ENCODE assay signal across 10 cellular contexts in the genomic region with DNA sequence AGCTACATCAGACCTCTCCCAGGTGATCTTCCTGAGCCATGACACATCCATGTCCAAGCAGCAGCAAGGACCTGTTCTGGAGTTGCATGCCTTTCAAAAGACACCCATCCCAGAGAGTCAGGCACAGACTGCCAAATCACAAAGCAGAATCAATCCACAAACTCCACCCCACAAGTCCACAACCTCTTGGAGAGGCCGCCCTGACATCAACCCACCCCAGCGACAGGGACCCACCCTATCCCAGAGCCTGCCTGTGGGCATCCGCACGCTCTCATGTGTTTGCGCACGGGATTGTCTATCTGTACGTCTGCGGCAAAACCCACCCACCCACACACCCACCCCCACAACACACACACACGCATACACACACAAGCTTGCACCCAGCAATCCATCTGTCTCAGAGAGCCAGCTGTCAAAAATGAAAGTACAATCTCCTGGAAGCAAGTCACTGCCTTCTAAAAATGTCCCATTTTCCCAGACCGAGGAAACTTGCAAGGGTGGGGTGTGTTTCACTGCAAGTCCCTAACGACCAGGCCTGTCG. TPM values are rescaled to one million over a fixed set of nuclear protein-coding genes. Genes with fewer than 3 reads are reported as not detected.
A peak's percentile ranks its signal among the peaks of the same experiment; 100 is the strongest.
DNase-seq lines count a peak whose midpoint lies in the region; ATAC-seq, FAIRE-seq and TF ChIP-seq lines count a peak whose summit lies in the region.
"Had no signal": no experiment of that assay in that cellular context is flagged by ENCODE, and none has a peak within 500 bp of the region (broad histone marks: within the 10 kb centered on the region; RNA-seq: fewer than 3 reads in every experiment).

No MANE protein-coding gene starts in this region.

- H3K9me3 Mint-ChIP-seq in Calu3 (ENCODE audit: low read depth, unreplicated experiment) (no peaks in the 10 kb centered on the region), astrocyte (ENCODE audit: unreplicated experiment) (no peaks in the 10 kb centered on the region)

- CTCF ChIA-PET in Calu3 (lab: Charles Lee) = interaction anchor here (0.6 kb wide), 2 partner anchors 9 to 744 kb away, joined by 4 to 7 read pairs; no protein-coding TSS in a partner anchor

- H3K4me3 ChIP-seq in astrocyte (ENCODE audit: insufficient read depth, low read depth, low read length) (no peak overlapping the region), heart right ventricle (peak overlapping the region in 9 of 10 donors; percentile 6 to 94 (median 26)), skeletal muscle satellite cell (ENCODE audit: low read length) (peak overlapping the region; percentile 59)
- H3K4me3 ChIP-seq: mucosa of descending colon had no signal

- H3K36me3 ChIP-seq in astrocyte (ENCODE audit: insufficient read depth, low read length) (peaks cover 26% of the 10 kb centered on the region), heart right ventricle (peaks cover 0 to 48% (median 0%) of the 10 kb centered on the region in 9 donors), skeletal muscle satellite cell (ENCODE audit: insufficient read depth, low read length) (peaks cover 55% of the 10 kb centered on the region)

- intact Hi-C loops in Calu3 (cut with micrococcal nuclease; ENCODE audit: unreplicated experiment) = no loop called here
- intact Hi-C loops in heart right ventricle (cut with DNase I) = loop anchor here in 2 of 10 donors (5.0 kb wide), 2 partner anchors 92 to 147 kb away; no protein-coding TSS in a partner anchor

- H3K4me3 Mint-ChIP-seq in Calu3 (ENCODE audit: low read depth, unreplicated experiment) (peak overlapping the region; percentile 56), astrocyte (ENCODE audit: unreplicated experiment) (peak overlapping the region; percentile 66)

- H3K27ac ChIP-seq in astrocyte (ENCODE audit: low read depth, low read length) = peak overlapping the region; percentile 69
- H3K27ac ChIP-seq in heart right ventricle = peak overlapping the region in 9 of 10 donors; percentile 63 to 99 (median 81)

- H3K79me2 ChIP-seq in astrocyte (ENCODE audit: insufficient read depth, low read length) = peaks cover 100% of the 10 kb centered on the region

- H3K27ac Mint-ChIP-seq in Calu3 (ENCODE audit: unreplicated experiment) (no peak overlapping the region), astrocyte (ENCODE audit: unreplicated experiment) (no peak overlapping the region)

- 22 to 34% methylated on average over 12 of the region's 12 CpGs for WGBS in heart right ventricle, 2 donors

- H3K4me2 ChIP-seq in astrocyte (ENCODE audit: low read length) (peak overlapping the region; percentile 84), skeletal muscle satellite cell (ENCODE audit: low read length) (peak overlapping the region; percentile 83)

- no peak for FAIRE-seq in astrocyte (lab: Jason Lieb, UNC)

- TF ChIP-seq CTCF in Calu3 (IDR thresholded peaks at IDR 0.05; ENCODE audit: unreplicated experiment) = no peak
- TF ChIP-seq CTCF in astrocyte (IDR thresholded peaks at IDR 0.05; ENCODE audit: insufficient read depth, low read depth, low read length) = no peak
- no peak for TF ChIP-seq CTCF in heart right ventricle (IDR thresholded peaks at IDR 0.05)

- peaks cover 70% of the 10 kb centered on the region for H3K36me3 Mint-ChIP-seq in Calu3 (ENCODE audit: insufficient read depth, unreplicated experiment)
- peaks cover 24% of the 10 kb centered on the region for H3K36me3 Mint-ChIP-seq in astrocyte (ENCODE audit: low read depth, unreplicated experiment)

- ATAC-seq in heart right ventricle = peak in 7 of 8 donors; percentile 0 to 7 (median 1)

- peaks cover 90% of the 10 kb centered on the region for H4K20me1 ChIP-seq in astrocyte (ENCODE audit: insufficient read depth, low read length)

- no TSS peak for BruUV-seq in Calu3 (replicated peaks; lab: Mats Ljungman, UMichigan)

- no peak for DNase-seq in Calu3
- DNase-seq in astrocyte (ENCODE audit: low read depth) = peak; percentile 52
- DNase-seq in heart right ventricle = peak in 1 of 2 donors; percentile 77
- DNase-seq in foreskin melanocyte = no peak
- no peak for DNase-seq in NCI-H1048 (lab: John Stamatoyannopoulos, UW)
- DNase-seq in NCI-H446 (lab: John Stamatoyannopoulos, UW) = no peak
- no peak for DNase-seq in NCI-H1092 (lab: John Stamatoyannopoulos, UW)
- DNase-seq: NCI-H187 treated with DMSO at 0.1 percent for 48 hours had no signal

- H3K4me1 Mint-ChIP-seq in Calu3 (ENCODE audit: low read depth, unreplicated experiment) (peaks cover 98% of the 10 kb centered on the region), astrocyte (ENCODE audit: low read depth, unreplicated experiment) (peaks cover 86% of the 10 kb centered on the region)

- H3K9me3 ChIP-seq in astrocyte (ENCODE audit: insufficient read depth, low read depth, low read length) (no peaks in the 10 kb centered on the region), heart right ventricle (no peaks in the 10 kb centered on the region), skeletal muscle satellite cell (replicated peaks; ENCODE audit: low read length) (no peaks in the 10 kb centered on the region)
- H3K9me3 ChIP-seq: mucosa of descending colon had no signal

- H3K27me3 ChIP-seq in astrocyte (ENCODE audit: insufficient read depth, low read length) (no peaks in the 10 kb centered on the region), heart right ventricle (no peaks in the 10 kb centered on the region), skeletal muscle satellite cell (ENCODE audit: control insufficient read depth, insufficient read depth, low read length) (no peaks in the 10 kb centered on the region)

- peaks cover 87% of the 10 kb centered on the region for H3K4me1 ChIP-seq in astrocyte (ENCODE audit: insufficient read depth, low read length)
- H3K4me1 ChIP-seq in heart right ventricle = peaks cover 67 to 98% (median 96%) of the 10 kb centered on the region in 9 donors
- H3K4me1 ChIP-seq in skeletal muscle satellite cell (ENCODE audit: control insufficient read depth, insufficient read depth, low read length) = peaks cover 79% of the 10 kb centered on the region

- H3K9ac ChIP-seq in astrocyte (ENCODE audit: low read length) = no peak overlapping the region
- H3K9ac ChIP-seq in skeletal muscle satellite cell (ENCODE audit: low read depth, low read length) = peak overlapping the region; percentile 68

- no peaks in the 10 kb centered on the region for H3K27me3 Mint-ChIP-seq in Calu3 (ENCODE audit: unreplicated experiment)
- no peaks in the 10 kb centered on the region for H3K27me3 Mint-ChIP-seq in astrocyte (ENCODE audit: low read depth, unreplicated experiment)

- H2AFZ ChIP-seq in astrocyte (ENCODE audit: low read depth, low read length) = no peak overlapping the region

RNA-seq across cellular contexts. Expression of a gene that starts 11.9 kb away (rescaled TPM):
- total RNA-seq in Calu3 (2022) (11.2 and 13.7 TPM in 2 replicates), astrocyte (62.9 and 76.2 TPM in 2 replicates), heart right ventricle (10 to 100 TPM; 15.4 to 28.6 (median 19.9) TPM)
- polyA plus RNA-seq in heart right ventricle = 10 to 100 TPM in 1 of 2 donors, 1 to 10 TPM in 1; 6.7 to 18.7 TPM
- 4.8 and 7.6 TPM in 2 replicates for total RNA-seq in skeletal muscle satellite cell (2012; rRNA removed)
